In the genomic region with DNA sequence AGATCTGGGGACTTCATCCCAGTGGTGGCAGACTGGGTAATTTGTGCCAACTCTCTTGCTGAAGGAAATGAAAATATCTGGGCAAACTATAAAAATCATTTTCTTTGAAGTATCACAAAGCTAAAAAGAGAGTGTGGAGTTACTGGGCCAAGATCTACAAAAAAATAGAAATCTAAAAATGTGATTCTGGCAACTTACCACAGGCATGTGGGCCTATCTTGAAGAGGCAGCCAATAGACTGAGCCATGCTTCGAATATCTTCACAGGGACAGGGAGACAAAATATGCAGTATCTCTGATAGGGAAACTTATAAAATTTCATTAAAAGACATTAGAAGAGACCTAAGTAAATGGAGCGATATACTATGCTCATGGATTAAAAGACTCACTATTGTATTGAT, we compare ENCODE assay signal across 23 cellular contexts.
DNase-seq lines count a peak whose midpoint lies in the region; ATAC-seq and TF ChIP-seq lines count a peak whose summit lies in the region.
"Had no signal": no experiment of that assay in that cellular context is flagged by ENCODE, and none has a peak within 500 bp of the region (broad histone marks: within the 10 kb centered on the region; RNA-seq: fewer than 3 reads in every experiment).

No MANE protein-coding gene starts in this region.

- peak; percentile 8 for DNase-seq in AG20443 (ENCODE audit: low spot score)
- no peak for DNase-seq in SJCRH30
- peak; percentile 33 for DNase-seq in fibroblast of mammary gland (ENCODE audit: low read depth)
- no peak for DNase-seq in osteocyte (ENCODE audit: extremely low spot score, unreplicated experiment)
- DNase-seq in COLO829 (ENCODE audit: low spot score) = no peak
- no peak for DNase-seq in erythroblast (lab: John Stamatoyannopoulos, UW)
- DNase-seq: activated CD4-positive, alpha-beta memory T cell treated with anti-CD3 and anti-CD28 coated beads, Interleukin-2, amount 10 ng/mL, durations not matched to agents 7 days and 5 days; activated CD4-positive, CD25-positive, alpha-beta regulatory T cell; activated effector memory CD4-positive, alpha-beta T cell treated with Interleukin-2 at 50 U/mL for 16 hours; CD8-positive, alpha-beta T cell; central memory CD4-positive, alpha-beta T cell; DMS53; natural killer cell; NCI-H187; NCI-H526 treated with DMSO at 0.1 percent for 48 hours; posterior cingulate gyrus had no signal

- TF ChIP-seq CTCF in fibroblast of mammary gland (conservative IDR thresholded peaks at IDR 0.05; ENCODE audit: control insufficient read depth, insufficient read depth, low read depth, low read length) = no peak
- TF ChIP-seq CTCF in osteocyte (IDR thresholded peaks at IDR 0.05) = no peak

- H3K27me3 Mint-ChIP-seq in osteocyte (ENCODE audit: unreplicated experiment) = no peaks in the 10 kb centered on the region

- no peak for TF ChIP-seq POLR2A in erythroblast (IDR thresholded peaks at IDR 0.05; ENCODE audit: low read length)

- 0 out of 2 replicates have a peak, but pooled peaks cover 6% of the 10 kb centered on the region for H3K9me3 ChIP-seq in SJCRH30 (replicated peaks)
- H3K9me3 ChIP-seq: gastroesophageal sphincter had no signal

- H3K4me1 Mint-ChIP-seq in osteocyte (ENCODE audit: unreplicated experiment) = peaks cover 13% of the 10 kb centered on the region
- H3K4me1 Mint-ChIP-seq: activated CD4-positive, alpha-beta memory T cell treated with anti-CD3 and anti-CD28 coated beads, Interleukin-2, amount 10 ng/mL, durations not matched to agents 7 days and 5 days; natural killer cell had no signal

- no peak overlapping the region for H3K4me3 Mint-ChIP-seq in osteocyte (ENCODE audit: unreplicated experiment)
- H3K4me3 Mint-ChIP-seq: activated CD4-positive, alpha-beta memory T cell treated with anti-CD3 and anti-CD28 coated beads, Interleukin-2, amount 10 ng/mL, durations not matched to agents 7 days and 5 days; CD8-positive, alpha-beta T cell; natural killer cell had no signal

- no peaks in the 10 kb centered on the region for H3K27me3 ChIP-seq in SJCRH30
- H3K27me3 ChIP-seq: gastroesophageal sphincter had no signal

- no peak overlapping the region for H3K4me3 ChIP-seq in SJCRH30
- no peak overlapping the region for H3K4me3 ChIP-seq in fibroblast of mammary gland (ENCODE audit: control insufficient read depth, low read depth, low read length)
- H3K4me3 ChIP-seq: gastroesophageal sphincter, GM12878, SK-N-MC had no signal

- H3K4me1 ChIP-seq in SJCRH30 = peaks cover 20% of the 10 kb centered on the region
- H3K4me1 ChIP-seq: gastroesophageal sphincter had no signal

- H3K36me3 Mint-ChIP-seq in osteocyte (ENCODE audit: unreplicated experiment) = no peaks in the 10 kb centered on the region
- H3K36me3 Mint-ChIP-seq: CD8-positive, alpha-beta T cell; natural killer cell had no signal

- no peaks in the 10 kb centered on the region for H3K9me3 Mint-ChIP-seq in osteocyte (ENCODE audit: unreplicated experiment)
- H3K9me3 Mint-ChIP-seq: activated CD4-positive, alpha-beta memory T cell treated with anti-CD3 and anti-CD28 coated beads, Interleukin-2, amount 10 ng/mL, durations not matched to agents 7 days and 5 days had no signal

- ATAC-seq in GM21786 (IDR thresholded peaks at IDR 0.05; ENCODE audit: unreplicated experiment) (no peak), HG02623 (IDR thresholded peaks at IDR 0.05; ENCODE audit: unreplicated experiment) (no peak)
- ATAC-seq: CD8-positive, alpha-beta T cell; gastroesophageal sphincter; GM12878; natural killer cell; sciatic nerve had no signal

- no peaks in the 10 kb centered on the region for H3K36me3 ChIP-seq in SJCRH30
- H3K36me3 ChIP-seq: gastroesophageal sphincter had no signal

- peak overlapping the region; percentile 32; the same call in 1 of the 2 replicates for H3K27ac ChIP-seq in SJCRH30
- H3K27ac ChIP-seq: gastroesophageal sphincter, KMS-11, SK-N-MC had no signal

- H3K27ac Mint-ChIP-seq in osteocyte (ENCODE audit: unreplicated experiment) = peak overlapping the region; percentile 49
- H3K27ac Mint-ChIP-seq: activated CD4-positive, alpha-beta memory T cell treated with anti-CD3 and anti-CD28 coated beads, Interleukin-2, amount 10 ng/mL, durations not matched to agents 7 days and 5 days; CD8-positive, alpha-beta T cell; natural killer cell had no signal

Comparison
In these comparisons a context has a peak if more than half of its experiments do, and no peak if none do; other contexts are left out.
1. DNase-seq: peak in AG20443 (single experiment) and fibroblast of mammary gland (single experiment); none in SJCRH30 (0 of 2), osteocyte (single experiment), COLO829 (single experiment) and erythroblast (0 of 2).